Comparison of ENCODE assay signal across 8 cellular contexts in genomic region chr17:1532836-1533602, GRCh38. TPM values are rescaled to one million over a fixed set of nuclear protein-coding genes. Genes with fewer than 3 reads are reported as not detected.
DNase-seq lines count a peak whose midpoint lies in the region; ATAC-seq and TF ChIP-seq lines count a peak whose summit lies in the region.

No MANE protein-coding gene starts in this region.

- no peak for ATAC-seq in foreskin keratinocyte
- ATAC-seq in stimulated activated effector memory CD8-positive, alpha-beta T cell treated with anti-CD3 and anti-CD28 coated beads, Interleukin-12 subunit alpha, Interleukin-12 subunit beta, amount 100 ng/mL, for 72 hours = peak; percentile 69

- H4K20me1 ChIP-seq in BLaER1 (0 out of 2 replicates have a peak, but pooled peaks cover 10% of the 10 kb centered on the region), KMS-11 (ENCODE audit: insufficient read depth) (no peaks in the 10 kb centered on the region)

- H3K27ac ChIP-seq in BLaER1 = no peak overlapping the region
- H3K27ac ChIP-seq in KMS-11 = no peak overlapping the region
- H3K27ac ChIP-seq in foreskin keratinocyte = no peak overlapping the region

- peaks cover 28% of the 10 kb centered on the region for H3K36me3 Mint-ChIP-seq in activated CD4-positive, alpha-beta memory T cell treated with anti-CD3 and anti-CD28 coated beads, Interleukin-2, amount 10 ng/mL, durations not matched to agents 7 days and 5 days (ENCODE audit: low read depth)
- H3K36me3 Mint-ChIP-seq in stimulated activated effector memory CD8-positive, alpha-beta T cell treated with anti-CD3 and anti-CD28 coated beads, Interleukin-12 subunit alpha, Interleukin-12 subunit beta, amount 100 ng/mL, for 72 hours = peaks cover 92% of the 10 kb centered on the region

- H3K9ac ChIP-seq in BLaER1 (0 out of 2 replicates have a peak overlapping the region, but pooled peaks have one; percentile 2), KMS-11 (no peak overlapping the region)

- no peak overlapping the region for H2AFZ ChIP-seq in KMS-11 (ENCODE audit: low read depth)

- H3K27me3 ChIP-seq in BLaER1 (no peaks in the 10 kb centered on the region), KMS-11 (ENCODE audit: insufficient read depth, low read depth) (no peaks in the 10 kb centered on the region), foreskin keratinocyte (no peaks in the 10 kb centered on the region)

- H3K27me3 Mint-ChIP-seq in activated CD4-positive, alpha-beta memory T cell treated with anti-CD3 and anti-CD28 coated beads, Interleukin-2, amount 10 ng/mL, durations not matched to agents 7 days and 5 days = no peaks in the 10 kb centered on the region

- no peaks in the 10 kb centered on the region for H3K4me1 ChIP-seq in BLaER1
- H3K4me1 ChIP-seq in KMS-11 (ENCODE audit: low read depth, poor library complexity, severe bottlenecking) = peaks cover 8% of the 10 kb centered on the region
- no peaks in the 10 kb centered on the region for H3K4me1 ChIP-seq in foreskin keratinocyte

- POLR2A ChIA-PET in activated CD4-positive, alpha-beta memory T cell treated with anti-CD3 and anti-CD28 coated beads, Interleukin-2, amount 10 ng/mL, durations not matched to agents 7 days and 5 days (lab: Charles Lee) = interaction anchor here (1.2 to 1.8 kb wide), 4 partner anchors 13 to 97 kb away, joined by 3 to 9 read pairs (median 3); partner anchors contain the start of gene INPP5K

- H3K27ac Mint-ChIP-seq in activated CD4-positive, alpha-beta memory T cell treated with anti-CD3 and anti-CD28 coated beads, Interleukin-2, amount 10 ng/mL, durations not matched to agents 7 days and 5 days = no peak overlapping the region
- H3K27ac Mint-ChIP-seq in stimulated activated effector memory CD8-positive, alpha-beta T cell treated with anti-CD3 and anti-CD28 coated beads, Interleukin-12 subunit alpha, Interleukin-12 subunit beta, amount 100 ng/mL, for 72 hours = peak overlapping the region; percentile 49

- no peaks in the 10 kb centered on the region for H3K9me3 Mint-ChIP-seq in activated CD4-positive, alpha-beta memory T cell treated with anti-CD3 and anti-CD28 coated beads, Interleukin-2, amount 10 ng/mL, durations not matched to agents 7 days and 5 days
- no peaks in the 10 kb centered on the region for H3K9me3 Mint-ChIP-seq in stimulated activated effector memory CD8-positive, alpha-beta T cell treated with anti-CD3 and anti-CD28 coated beads, Interleukin-12 subunit alpha, Interleukin-12 subunit beta, amount 100 ng/mL, for 72 hours

- DNase-seq in activated CD4-positive, alpha-beta memory T cell treated with anti-CD3 and anti-CD28 coated beads, Interleukin-2, amount 10 ng/mL, durations not matched to agents 7 days and 5 days = peak; percentile 54
- DNase-seq in foreskin keratinocyte = no peak
- DNase-seq in stimulated activated effector memory CD8-positive, alpha-beta T cell treated with anti-CD3 and anti-CD28 coated beads, Interleukin-12 subunit alpha, Interleukin-12 subunit beta, amount 100 ng/mL, for 72 hours (ENCODE audit: low spot score in 2 of 2) = no peak
- no peak for DNase-seq in NCI-H146 treated with DMSO at 0.1 percent for 48 hours (lab: John Stamatoyannopoulos, UW; ENCODE audit: unreplicated experiment)
- DNase-seq in hepatic stellate cell (ENCODE audit: low spot score) = no peak
- DNase-seq in globus pallidus (ENCODE audit: low spot score) = no peak

- H3K79me2 ChIP-seq in KMS-11 (ENCODE audit: insufficient read depth, low read depth) = no peaks in the 10 kb centered on the region

- H3K4me2 ChIP-seq in BLaER1 (no peak overlapping the region), KMS-11 (no peak overlapping the region)

- no peaks in the 10 kb centered on the region for H3K9me3 ChIP-seq in BLaER1

- H3K4me3 Mint-ChIP-seq in activated CD4-positive, alpha-beta memory T cell treated with anti-CD3 and anti-CD28 coated beads, Interleukin-2, amount 10 ng/mL, durations not matched to agents 7 days and 5 days = no peak overlapping the region
- H3K4me3 Mint-ChIP-seq in stimulated activated effector memory CD8-positive, alpha-beta T cell treated with anti-CD3 and anti-CD28 coated beads, Interleukin-12 subunit alpha, Interleukin-12 subunit beta, amount 100 ng/mL, for 72 hours = no peak overlapping the region

- no peaks in the 10 kb centered on the region for H3K4me1 Mint-ChIP-seq in activated CD4-positive, alpha-beta memory T cell treated with anti-CD3 and anti-CD28 coated beads, Interleukin-2, amount 10 ng/mL, durations not matched to agents 7 days and 5 days
- peaks cover 16% of the 10 kb centered on the region for H3K4me1 Mint-ChIP-seq in stimulated activated effector memory CD8-positive, alpha-beta T cell treated with anti-CD3 and anti-CD28 coated beads, Interleukin-12 subunit alpha, Interleukin-12 subunit beta, amount 100 ng/mL, for 72 hours

- H3K4me3 ChIP-seq in BLaER1 = no peak overlapping the region
- no peak overlapping the region for H3K4me3 ChIP-seq in KMS-11 (IDR thresholded peaks at IDR 0.05; ENCODE audit: insufficient read depth, low read depth, low read length)

- CTCF ChIA-PET in activated CD4-positive, alpha-beta memory T cell treated with anti-CD3 and anti-CD28 coated beads, Interleukin-2, amount 10 ng/mL, durations not matched to agents 7 days and 5 days (lab: Charles Lee) = interaction anchor here (0.6 to 2.5 kb wide), 14 partner anchors 12 to 250 kb away, joined by 3 to 15 read pairs (median 4); partner anchors contain the start of gene INPP5K

- H3K36me3 ChIP-seq in BLaER1 (peaks cover 99% of the 10 kb centered on the region), KMS-11 (ENCODE audit: insufficient read depth) (no peaks in the 10 kb centered on the region)

- TF ChIP-seq CTCF in KMS-11 (conservative IDR thresholded peaks at IDR 0.05; ENCODE audit: low read depth, low read length) (0 out of 2 replicates have a peak, but pooled peaks have one; percentile 19), foreskin keratinocyte (conservative IDR thresholded peaks at IDR 0.05) (peak; percentile 55)

RNA-seq across cellular contexts. Expression of gene INPP5K, which starts 16.6 kb away (rescaled TPM):
- total RNA-seq in activated CD4-positive, alpha-beta memory T cell treated with anti-CD3 and anti-CD28 coated beads, Interleukin-2, amount 10 ng/mL, durations not matched to agents 7 days and 5 days = 10 to 100 TPM; 52.4 to 58.1 TPM
- total RNA-seq in foreskin keratinocyte = 15.5 and 17.4 TPM in 2 replicates
- polyA plus RNA-seq in foreskin keratinocyte = 15.0 and 16.6 TPM in 2 replicates

RNA-seq across cellular contexts. Expression of gene PITPNA, which starts 29.6 kb away (rescaled TPM):
- 10 to 100 TPM; 46.4 to 47.8 TPM for total RNA-seq in activated CD4-positive, alpha-beta memory T cell treated with anti-CD3 and anti-CD28 coated beads, Interleukin-2, amount 10 ng/mL, durations not matched to agents 7 days and 5 days
- total RNA-seq in foreskin keratinocyte = 33.2 and 35.2 TPM in 2 replicates
- 49.5 and 50.2 TPM in 2 replicates for polyA plus RNA-seq in foreskin keratinocyte

RNA-seq across cellular contexts. Expression of gene MYO1C, which starts 40.5 kb away (rescaled TPM):
- 10 to 100 TPM; 59.3 to 64.8 TPM for total RNA-seq in activated CD4-positive, alpha-beta memory T cell treated with anti-CD3 and anti-CD28 coated beads, Interleukin-2, amount 10 ng/mL, durations not matched to agents 7 days and 5 days
- 148 and 162 TPM in 2 replicates for total RNA-seq in foreskin keratinocyte
- polyA plus RNA-seq in foreskin keratinocyte = 81.9 and 96.8 TPM in 2 replicates
